8 cellular contexts compared by ENCODE assay signal in the genomic region with DNA sequence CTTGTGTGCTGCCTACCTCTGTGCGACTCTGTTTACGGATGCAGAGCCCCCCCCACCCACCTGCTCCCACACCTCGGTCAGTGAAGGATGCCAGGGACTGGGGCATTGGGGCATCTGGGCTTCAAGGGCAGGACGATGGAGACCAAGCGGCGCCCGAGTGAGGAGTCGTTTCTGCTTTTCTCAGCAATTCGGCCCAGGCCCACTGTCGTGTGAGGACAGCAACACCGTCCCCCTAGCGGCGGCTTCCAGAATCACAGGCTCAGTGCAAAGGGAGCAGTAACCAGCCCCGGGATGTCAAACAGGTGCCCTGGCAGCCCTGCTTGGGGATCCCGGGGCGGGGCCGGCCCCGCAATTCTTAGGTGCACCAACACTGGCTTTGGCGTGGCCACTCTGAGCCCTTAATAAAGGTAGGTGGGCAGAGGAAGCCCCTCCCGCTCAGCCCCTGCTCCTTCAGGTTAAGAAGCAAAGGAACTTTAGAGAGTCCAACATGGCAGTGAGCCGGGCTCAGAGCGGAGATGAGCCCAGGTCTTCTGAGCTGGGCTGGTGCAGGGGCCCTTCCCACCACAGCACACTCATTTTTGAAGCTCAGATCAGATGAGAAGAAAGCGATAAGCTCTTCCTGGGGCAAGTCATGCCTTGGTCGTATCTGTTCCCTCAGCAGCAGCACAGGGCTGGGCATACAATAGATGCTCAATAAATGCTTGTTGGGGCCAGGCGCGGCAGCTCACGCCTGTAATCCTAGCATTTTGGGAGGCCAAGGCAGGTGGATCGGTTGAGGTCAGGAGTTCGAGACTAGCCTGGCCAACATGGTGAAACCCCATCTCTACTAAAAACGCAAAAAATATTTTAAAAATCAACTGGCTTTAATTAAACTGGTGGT. TPM values are rescaled to one million over a fixed set of nuclear protein-coding genes. Genes with fewer than 3 reads are reported as not detected.
DNase-seq lines count a peak whose midpoint lies in the region; ATAC-seq and TF ChIP-seq lines count a peak whose summit lies in the region.

No MANE protein-coding gene starts in this region.

- no peaks in the 10 kb centered on the region for H3K9me3 ChIP-seq in CD4-positive, alpha-beta T cell (ENCODE audit: control insufficient read depth, low read length)
- H3K9me3 ChIP-seq in HAP-1 = no peaks in the 10 kb centered on the region

- H3K9me3 Mint-ChIP-seq in CD4-positive, alpha-beta T cell = no peaks in the 10 kb centered on the region

- no peak overlapping the region for H3K27ac Mint-ChIP-seq in CD4-positive, alpha-beta T cell

- POLR2A ChIA-PET in CD4-positive, alpha-beta T cell (lab: Charles Lee) = no interaction called here

- no peaks in the 10 kb centered on the region; the same call in 1 of the 2 replicates for H3K36me3 ChIP-seq in HAP-1 (replicated peaks)

- CTCF ChIA-PET in CD4-positive, alpha-beta T cell (lab: Charles Lee) = interaction anchor here (0.6 kb wide), 1 partner anchor 379 kb away, joined by 3 read pairs; no protein-coding TSS in a partner anchor

- H3K4me3 ChIP-seq in HAP-1 = no peak overlapping the region

- peak; percentile 75 for ATAC-seq in CD4-positive, alpha-beta T cell (ENCODE audit: poor library complexity)
- ATAC-seq in left lobe of liver (peak; percentile 86), GM21528 (IDR thresholded peaks at IDR 0.05; ENCODE audit: low FRiP score, unreplicated experiment) (no peak)

- no peak overlapping the region for H3K27ac ChIP-seq in CD4-positive, alpha-beta T cell (ENCODE audit: low read depth, low read length)

- H3K27me3 Mint-ChIP-seq in CD4-positive, alpha-beta T cell = peaks cover 14% of the 10 kb centered on the region

- H3K4me3 Mint-ChIP-seq in CD4-positive, alpha-beta T cell = no peak overlapping the region

- in situ Hi-C loops in HAP-1 (cut with MboI; ENCODE audit: low sequenced_read_pairs) = no loop called here

- H3K36me3 Mint-ChIP-seq in CD4-positive, alpha-beta T cell (ENCODE audit: low read depth) = no peaks in the 10 kb centered on the region

- peak; percentile 68 to 85 (median 74) for DNase-seq in CD4-positive, alpha-beta T cell
- DNase-seq in HAP-1 (ENCODE audit: low spot score in 2 of 2) (peak; percentile 55 to 95), NCI-H2196 (lab: John Stamatoyannopoulos, UW; ENCODE audit: unreplicated experiment) (peak; percentile 86), cerebellum (ENCODE audit: low spot score) (peak; percentile 69), left lobe of liver (ENCODE audit: low spot score) (peak; percentile 75)
- peak; percentile 86 for DNase-seq in activated CD4-positive, CD25-positive, alpha-beta regulatory T cell treated with anti-CD3 and anti-CD28 coated beads, Interleukin-2, amount 50 U/mL, for 72 hours
- peak; percentile 71 to 84 for DNase-seq in stimulated activated CD4-positive, alpha-beta T cell treated with anti-CD3 and anti-CD28 coated beads, Interleukin-4, amount 100 ng/mL, for 4 hours

- intact Hi-C loops in CD4-positive, alpha-beta T cell (cut with DNase I, micrococcal nuclease) = no loop called here

- H3K4me1 ChIP-seq in HAP-1 = no peaks in the 10 kb centered on the region; the same call in 1 of the 2 replicates

- H3K27me3 ChIP-seq in CD4-positive, alpha-beta T cell (ENCODE audit: control insufficient read depth, insufficient read depth, low read length) = no peaks in the 10 kb centered on the region
- no peaks in the 10 kb centered on the region for H3K27me3 ChIP-seq in HAP-1 (ENCODE audit: low read depth)

- TF ChIP-seq CTCF in CD4-positive, alpha-beta T cell (IDR thresholded peaks at IDR 0.05) = peak; percentile 73

- peaks cover 14% of the 10 kb centered on the region for H3K4me1 Mint-ChIP-seq in CD4-positive, alpha-beta T cell (ENCODE audit: low read depth)

RNA-seq across cellular contexts. Expression of a gene that starts 51.3 kb away (rescaled TPM):
- total RNA-seq in CD4-positive, alpha-beta T cell = 100 to 1,000 TPM; 141 to 149 TPM
- total RNA-seq in cerebellum = 82.8 TPM
- 59.1 TPM for total RNA-seq in left lobe of liver
